Comparison of ENCODE assay signal across 15 cellular contexts in the genomic region with DNA sequence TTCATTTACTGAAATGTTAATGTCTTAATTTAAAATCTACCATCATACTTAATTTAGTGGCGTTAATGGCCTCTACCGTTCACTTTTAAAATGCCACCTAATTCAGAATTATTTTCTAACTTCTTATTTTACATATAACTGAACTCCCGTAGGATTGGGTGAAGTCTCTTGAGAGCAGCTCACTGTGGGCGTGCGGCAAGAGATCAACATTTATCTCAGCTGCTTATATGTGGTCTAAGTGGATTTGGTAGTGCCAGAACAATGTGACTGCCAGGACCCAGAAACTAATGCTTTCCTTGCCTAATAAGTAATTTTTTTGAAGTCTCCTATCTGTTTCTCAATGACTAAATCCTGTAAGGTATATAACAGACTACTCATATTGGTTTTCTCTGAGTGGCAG. TPM values are rescaled to one million over a fixed set of nuclear protein-coding genes. Genes with fewer than 3 reads are reported as not detected.
A peak's percentile ranks its signal among the peaks of the same experiment; 100 is the strongest.
DNase-seq lines count a peak whose midpoint lies in the region; TF ChIP-seq lines count a peak whose summit lies in the region.
"Had no signal": no experiment of that assay in that cellular context is flagged by ENCODE, and none has a peak within 500 bp of the region (broad histone marks: within the 10 kb centered on the region; RNA-seq: fewer than 3 reads in every experiment).

No MANE protein-coding gene starts in this region.

- intact Hi-C loops in sigmoid colon (cut with DNase I): no loop called here
- intact Hi-C loops in lower leg skin (cut with DNase I; ENCODE audit: low total_unique reads): no loop called here
- intact Hi-C loops in adrenal gland (cut with DNase I): no loop called here

- H4K20me1 ChIP-seq in GM23248 (ENCODE audit: insufficient read depth): no peaks in the 10 kb centered on the region

- peaks cover 24% of the 10 kb centered on the region for H3F3A ChIP-seq in GM23248 (ENCODE audit: insufficient read depth)

- H3K4me3 ChIP-seq in GM23248 (no peak overlapping the region), fibroblast of the aortic adventitia (ENCODE audit: low read depth, low read length) (peak overlapping the region; percentile 19), sigmoid colon (no peak overlapping the region), lower leg skin (ENCODE audit: low read depth, poor library complexity, severe bottlenecking) (no peak overlapping the region), adrenal gland (no peak overlapping the region)
- H3K4me3 ChIP-seq: GM12878 had no signal

- peaks cover 27% of the 10 kb centered on the region for H3K4me1 ChIP-seq in GM23248 (ENCODE audit: insufficient read depth)
- peaks cover 0 to 21% (median 7%) of the 10 kb centered on the region in 4 donors for H3K4me1 ChIP-seq in sigmoid colon
- H3K4me1 ChIP-seq in adrenal gland (replicated peaks in 1 of 2): peaks cover 0 to 13% of the 10 kb centered on the region in 2 donors

- no peak for TF ChIP-seq EP300 in sigmoid colon (IDR thresholded peaks at IDR 0.05)

- peak overlapping the region; percentile 72 for H3K4me2 ChIP-seq in GM23248 (ENCODE audit: unreplicated experiment)

- H3K36me3 ChIP-seq in GM23248 (ENCODE audit: low read depth): no peaks in the 10 kb centered on the region
- H3K36me3 ChIP-seq in sigmoid colon: no peaks in the 10 kb centered on the region
- H3K36me3 ChIP-seq in adrenal gland (replicated peaks in 1 of 2): no peaks in the 10 kb centered on the region

- no peaks in the 10 kb centered on the region for H3K9me2 ChIP-seq in GM23248 (ENCODE audit: insufficient read depth)

- H3K9me3 ChIP-seq in GM23248 (ENCODE audit: low read depth): no peaks in the 10 kb centered on the region
- no peaks in the 10 kb centered on the region for H3K9me3 ChIP-seq in sigmoid colon
- H3K9me3 ChIP-seq in adrenal gland (replicated peaks in 1 of 3): no peaks in the 10 kb centered on the region

- no peak for TF ChIP-seq POLR2A in sigmoid colon (IDR thresholded peaks at IDR 0.05)
- no peak for TF ChIP-seq POLR2A in lower leg skin (IDR thresholded peaks at IDR 0.05)
- TF ChIP-seq POLR2A in adrenal gland (IDR thresholded peaks at IDR 0.05): no peak

- no peak overlapping the region for H2AFZ ChIP-seq in GM23248

- in situ Hi-C loops in GM23248 (cut with MboI): no loop called here

- H3K27me3 ChIP-seq in GM23248 (replicated peaks; ENCODE audit: insufficient read depth): no peaks in the 10 kb centered on the region
- H3K27me3 ChIP-seq in sigmoid colon: no peaks in the 10 kb centered on the region
- no peaks in the 10 kb centered on the region for H3K27me3 ChIP-seq in adrenal gland

- no peaks in the 10 kb centered on the region for H3K79me2 ChIP-seq in GM23248 (ENCODE audit: insufficient read depth)

- H3K27ac ChIP-seq in GM23248 (peak overlapping the region; percentile 60), sigmoid colon (peak overlapping the region; percentile 50 to 74 (median 66)), adrenal gland (peak overlapping the region in 1 of 5 donors; percentile 51)

- H3K9ac ChIP-seq in GM23248: peak overlapping the region; percentile 16; the same call in 1 of the 2 replicates

- DNase-seq in GM23248 (peak; percentile 38), amniotic epithelial cell (ENCODE audit: low read depth) (peak; percentile 95), fibroblast of the aortic adventitia (ENCODE audit: low read depth) (peak; percentile 93), sigmoid colon (no peak), DMS153 (lab: John Stamatoyannopoulos, UW) (no peak), lower leg skin (ENCODE audit: low spot score in 2 of 2) (no peak), iPS-NIHi11 (ENCODE audit: low spot score) (no peak), adrenal gland (no peak)
- DNase-seq: activated naive CD4-positive, alpha-beta T cell treated with anti-CD3 and anti-CD28 coated beads, Interleukin-2, amount 50 U/mL, for 16 hours; AML-193; DND-41; left colon; RPMI8226; stimulated activated CD4-positive, alpha-beta T cell treated with anti-CD3 and anti-CD28 coated beads, Interleukin-15, amount 100 ng/mL, for 24 hours had no signal

- TF ChIP-seq CTCF in fibroblast of the aortic adventitia (IDR thresholded peaks at IDR 0.05; ENCODE audit: insufficient read depth, low read length) (no peak), sigmoid colon (IDR thresholded peaks at IDR 0.05) (no peak), lower leg skin (IDR thresholded peaks at IDR 0.05) (no peak), adrenal gland (IDR thresholded peaks at IDR 0.05) (no peak)

- 55 to 65% methylated on average over 5 of the region's 5 CpGs for WGBS in GM23248 (ENCODE audit: low coverage in 1 of 2, low lambda C conversion rate in 2 of 2, missing lambda C conversion rate in 2 of 2), 2 experiments
- 78 to 83% methylated on average over 5 of the region's 5 CpGs for WGBS in sigmoid colon, 2 donors
- 44 to 59% methylated on average over 5 of the region's 5 CpGs for WGBS in lower leg skin, 2 donors
- 67 to 81% (median 69%) methylated on average over 5 of the region's 5 CpGs for WGBS in adrenal gland, 4 donors

RNA-seq across cellular contexts. Expression of a gene that starts 11.1 kb away (rescaled TPM):
- 62.0 and 77.4 TPM in 2 replicates for total RNA-seq in GM23248 (2014; rRNA removed; shearing (Covaris generic))
- polyA plus RNA-seq in GM23248 (2016; fragmentation: Nextera tagmentation; extraction: Ambion mirVana) (116 and 123 TPM in 2 replicates), sigmoid colon (10 to 100 TPM; 46.7 to 88.3 (median 69.7) TPM), adrenal gland (10 to 100 TPM; 41.1 to 87.6 (median 52.7) TPM)
- total RNA-seq in fibroblast of the aortic adventitia (ENCODE audit: low replicate concordance) (121 and 127 TPM in 2 replicates), sigmoid colon (100 to 1,000 TPM in 2 of 4 donors, 10 to 100 TPM in 2; 88.1 to 103 (median 98.1) TPM), lower leg skin (100 to 1,000 TPM; 120 to 156 (median 128) TPM), adrenal gland (100 to 1,000 TPM in 2 of 8 donors, 10 to 100 TPM in 6; 54.4 to 119 (median 82.4) TPM)

Comparison
In these comparisons a context has a peak if more than half of its experiments do, and no peak if none do; other contexts are left out.
1. DNase-seq: peak in GM23248 (single experiment), amniotic epithelial cell (single experiment) and fibroblast of the aortic adventitia (single experiment); none in sigmoid colon (single experiment), DMS153 (single experiment), lower leg skin (0 of 2), iPS-NIHi11 (single experiment) and adrenal gland (0 of 7).